In the genomic region with DNA sequence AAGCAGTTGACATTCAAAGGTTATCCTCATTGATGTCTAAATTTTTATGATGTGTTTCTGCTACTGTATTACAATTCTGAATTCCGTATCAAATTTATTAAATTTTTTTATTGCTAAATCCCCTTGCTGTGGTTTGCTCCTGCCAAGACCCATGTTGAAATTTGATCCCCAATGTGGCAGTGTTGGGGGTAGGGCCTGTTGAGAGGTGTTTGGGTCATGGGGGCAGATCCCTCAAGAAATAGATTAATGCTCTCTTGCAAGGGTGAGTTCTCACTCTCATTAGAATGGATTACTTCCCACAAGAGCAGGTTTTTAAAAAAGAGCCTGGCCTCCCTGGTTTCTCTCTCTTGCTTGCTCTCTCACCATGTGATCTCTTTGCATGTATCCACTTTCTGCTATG, we compare ENCODE assay signal across 2 cellular contexts.
TF ChIP-seq lines count a peak whose summit lies in the region.

No MANE protein-coding gene starts in this region.

TF ChIP-seq in GM23338, 12 proteins besides CTCF, POLR2A, EP300 and RAD21 (continued from another document):
- TF ChIP-seq, protein P1, sequence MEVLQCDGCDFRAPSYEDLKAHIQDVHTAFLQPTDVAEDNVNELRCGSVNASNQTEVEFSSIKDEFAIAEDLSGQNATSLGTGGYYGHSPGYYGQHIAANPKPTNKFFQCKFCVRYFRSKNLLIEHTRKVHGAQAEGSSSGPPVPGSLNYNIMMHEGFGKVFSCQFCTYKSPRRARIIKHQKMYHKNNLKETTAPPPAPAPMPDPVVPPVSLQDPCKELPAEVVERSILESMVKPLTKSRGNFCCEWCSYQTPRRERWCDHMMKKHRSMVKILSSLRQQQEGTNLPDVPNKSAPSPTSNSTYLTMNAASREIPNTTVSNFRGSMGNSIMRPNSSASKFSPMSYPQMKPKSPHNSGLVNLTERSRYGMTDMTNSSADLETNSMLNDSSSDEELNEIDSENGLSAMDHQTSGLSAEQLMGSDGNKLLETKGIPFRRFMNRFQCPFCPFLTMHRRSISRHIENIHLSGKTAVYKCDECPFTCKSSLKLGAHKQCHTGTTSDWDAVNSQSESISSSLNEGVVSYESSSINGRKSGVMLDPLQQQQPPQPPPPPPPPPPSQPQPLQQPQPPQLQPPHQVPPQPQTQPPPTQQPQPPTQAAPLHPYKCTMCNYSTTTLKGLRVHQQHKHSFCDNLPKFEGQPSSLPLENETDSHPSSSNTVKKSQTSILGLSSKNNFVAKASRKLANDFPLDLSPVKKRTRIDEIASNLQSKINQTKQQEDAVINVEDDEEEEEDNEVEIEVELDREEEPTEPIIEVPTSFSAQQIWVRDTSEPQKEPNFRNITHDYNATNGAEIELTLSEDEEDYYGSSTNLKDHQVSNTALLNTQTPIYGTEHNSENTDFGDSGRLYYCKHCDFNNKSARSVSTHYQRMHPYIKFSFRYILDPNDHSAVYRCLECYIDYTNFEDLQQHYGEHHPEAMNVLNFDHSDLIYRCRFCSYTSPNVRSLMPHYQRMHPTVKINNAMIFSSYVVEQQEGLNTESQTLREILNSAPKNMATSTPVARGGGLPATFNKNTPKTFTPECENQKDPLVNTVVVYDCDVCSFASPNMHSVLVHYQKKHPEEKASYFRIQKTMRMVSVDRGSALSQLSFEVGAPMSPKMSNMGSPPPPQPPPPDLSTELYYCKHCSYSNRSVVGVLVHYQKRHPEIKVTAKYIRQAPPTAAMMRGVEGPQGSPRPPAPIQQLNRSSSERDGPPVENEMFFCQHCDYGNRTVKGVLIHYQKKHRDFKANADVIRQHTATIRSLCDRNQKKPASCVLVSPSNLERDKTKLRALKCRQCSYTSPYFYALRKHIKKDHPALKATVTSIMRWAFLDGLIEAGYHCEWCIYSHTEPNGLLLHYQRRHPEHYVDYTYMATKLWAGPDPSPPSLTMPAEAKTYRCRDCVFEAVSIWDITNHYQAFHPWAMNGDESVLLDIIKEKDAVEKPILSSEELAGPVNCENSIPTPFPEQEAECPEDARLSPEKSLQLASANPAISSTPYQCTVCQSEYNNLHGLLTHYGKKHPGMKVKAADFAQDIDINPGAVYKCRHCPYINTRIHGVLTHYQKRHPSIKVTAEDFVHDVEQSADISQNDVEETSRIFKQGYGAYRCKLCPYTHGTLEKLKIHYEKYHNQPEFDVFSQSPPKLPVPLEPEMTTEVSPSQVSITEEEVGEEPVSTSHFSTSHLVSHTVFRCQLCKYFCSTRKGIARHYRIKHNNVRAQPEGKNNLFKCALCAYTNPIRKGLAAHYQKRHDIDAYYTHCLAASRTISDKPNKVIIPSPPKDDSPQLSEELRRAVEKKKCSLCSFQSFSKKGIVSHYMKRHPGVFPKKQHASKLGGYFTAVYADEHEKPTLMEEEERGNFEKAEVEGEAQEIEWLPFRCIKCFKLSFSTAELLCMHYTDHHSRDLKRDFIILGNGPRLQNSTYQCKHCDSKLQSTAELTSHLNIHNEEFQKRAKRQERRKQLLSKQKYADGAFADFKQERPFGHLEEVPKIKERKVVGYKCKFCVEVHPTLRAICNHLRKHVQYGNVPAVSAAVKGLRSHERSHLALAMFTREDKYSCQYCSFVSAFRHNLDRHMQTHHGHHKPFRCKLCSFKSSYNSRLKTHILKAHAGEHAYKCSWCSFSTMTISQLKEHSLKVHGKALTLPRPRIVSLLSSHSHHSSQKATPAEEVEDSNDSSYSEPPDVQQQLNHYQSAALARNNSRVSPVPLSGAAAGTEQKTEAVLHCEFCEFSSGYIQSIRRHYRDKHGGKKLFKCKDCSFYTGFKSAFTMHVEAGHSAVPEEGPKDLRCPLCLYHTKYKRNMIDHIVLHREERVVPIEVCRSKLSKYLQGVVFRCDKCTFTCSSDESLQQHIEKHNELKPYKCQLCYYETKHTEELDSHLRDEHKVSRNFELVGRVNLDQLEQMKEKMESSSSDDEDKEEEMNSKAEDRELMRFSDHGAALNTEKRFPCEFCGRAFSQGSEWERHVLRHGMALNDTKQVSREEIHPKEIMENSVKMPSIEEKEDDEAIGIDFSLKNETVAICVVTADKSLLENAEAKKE (CRISPR knock-in tag; IDR thresholded peaks at IDR 0.05), result no peak
- TF ChIP-seq, protein P2, sequence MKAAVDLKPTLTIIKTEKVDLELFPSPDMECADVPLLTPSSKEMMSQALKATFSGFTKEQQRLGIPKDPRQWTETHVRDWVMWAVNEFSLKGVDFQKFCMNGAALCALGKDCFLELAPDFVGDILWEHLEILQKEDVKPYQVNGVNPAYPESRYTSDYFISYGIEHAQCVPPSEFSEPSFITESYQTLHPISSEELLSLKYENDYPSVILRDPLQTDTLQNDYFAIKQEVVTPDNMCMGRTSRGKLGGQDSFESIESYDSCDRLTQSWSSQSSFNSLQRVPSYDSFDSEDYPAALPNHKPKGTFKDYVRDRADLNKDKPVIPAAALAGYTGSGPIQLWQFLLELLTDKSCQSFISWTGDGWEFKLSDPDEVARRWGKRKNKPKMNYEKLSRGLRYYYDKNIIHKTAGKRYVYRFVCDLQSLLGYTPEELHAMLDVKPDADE (IDR thresholded peaks at IDR 0.05), result no peak
- TF ChIP-seq ZNF331 (CRISPR knock-in tag; IDR thresholded peaks at IDR 0.05; ENCODE audit: low read depth), result no peak
- TF ChIP-seq JUNB (IDR thresholded peaks at IDR 0.05; ENCODE audit: unreplicated experiment), result no peak
- no peak for TF ChIP-seq EZH2 (IDR thresholded peaks at IDR 0.05; ENCODE audit: low read depth, unreplicated experiment)
TF ChIP-seq in GM23338: peak in this region for 0.

TF ChIP-seq in WTC11, 78 proteins besides CTCF, POLR2A, EP300 and RAD21 (continued from another document):
- TF ChIP-seq ESRRA (CRISPR knock-in tag; IDR thresholded peaks at IDR 0.05; ENCODE audit: borderline replicate concordance) (no peak), EMX1 (CRISPR knock-in tag; IDR thresholded peaks at IDR 0.05) (no peak), RELA (CRISPR knock-in tag; IDR thresholded peaks at IDR 0.05; ENCODE audit: borderline replicate concordance) (no peak), ELF4 (CRISPR knock-in tag; IDR thresholded peaks at IDR 0.05; ENCODE audit: low read depth) (no peak), FOXK1 (CRISPR knock-in tag; IDR thresholded peaks at IDR 0.05) (no peak), OVOL2 (CRISPR knock-in tag; IDR thresholded peaks at IDR 0.05; ENCODE audit: borderline replicate concordance) (no peak), IRF2 (CRISPR knock-in tag; IDR thresholded peaks at IDR 0.05; ENCODE audit: borderline replicate concordance, low read depth) (no peak), ZNF232 (CRISPR knock-in tag; IDR thresholded peaks at IDR 0.05) (no peak), CBFB (CRISPR knock-in tag; IDR thresholded peaks at IDR 0.05; ENCODE audit: low read depth) (no peak), JUN (CRISPR knock-in tag; IDR thresholded peaks at IDR 0.05) (no peak), NFE2L1 (CRISPR knock-in tag; IDR thresholded peaks at IDR 0.05) (no peak), HMGA2 (CRISPR knock-in tag; IDR thresholded peaks at IDR 0.05) (no peak)
- TF ChIP-seq, protein P3, sequence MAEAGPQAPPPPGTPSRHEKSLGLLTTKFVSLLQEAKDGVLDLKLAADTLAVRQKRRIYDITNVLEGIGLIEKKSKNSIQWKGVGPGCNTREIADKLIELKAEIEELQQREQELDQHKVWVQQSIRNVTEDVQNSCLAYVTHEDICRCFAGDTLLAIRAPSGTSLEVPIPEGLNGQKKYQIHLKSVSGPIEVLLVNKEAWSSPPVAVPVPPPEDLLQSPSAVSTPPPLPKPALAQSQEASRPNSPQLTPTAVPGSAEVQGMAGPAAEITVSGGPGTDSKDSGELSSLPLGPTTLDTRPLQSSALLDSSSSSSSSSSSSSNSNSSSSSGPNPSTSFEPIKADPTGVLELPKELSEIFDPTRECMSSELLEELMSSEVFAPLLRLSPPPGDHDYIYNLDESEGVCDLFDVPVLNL (CRISPR knock-in tag; IDR thresholded peaks at IDR 0.05; ENCODE audit: borderline replicate concordance, low read depth), result no peak
- TF ChIP-seq, protein P4, sequence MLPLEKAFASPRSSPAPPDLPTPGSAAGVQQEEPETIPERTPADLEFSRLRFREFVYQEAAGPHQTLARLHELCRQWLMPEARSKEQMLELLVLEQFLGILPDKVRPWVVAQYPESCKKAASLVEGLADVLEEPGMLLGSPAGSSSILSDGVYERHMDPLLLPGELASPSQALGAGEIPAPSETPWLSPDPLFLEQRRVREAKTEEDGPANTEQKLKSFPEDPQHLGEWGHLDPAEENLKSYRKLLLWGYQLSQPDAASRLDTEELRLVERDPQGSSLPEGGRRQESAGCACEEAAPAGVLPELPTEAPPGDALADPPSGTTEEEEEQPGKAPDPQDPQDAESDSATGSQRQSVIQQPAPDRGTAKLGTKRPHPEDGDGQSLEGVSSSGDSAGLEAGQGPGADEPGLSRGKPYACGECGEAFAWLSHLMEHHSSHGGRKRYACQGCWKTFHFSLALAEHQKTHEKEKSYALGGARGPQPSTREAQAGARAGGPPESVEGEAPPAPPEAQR (CRISPR knock-in tag; IDR thresholded peaks at IDR 0.05), result no peak
- TF ChIP-seq, protein P5, sequence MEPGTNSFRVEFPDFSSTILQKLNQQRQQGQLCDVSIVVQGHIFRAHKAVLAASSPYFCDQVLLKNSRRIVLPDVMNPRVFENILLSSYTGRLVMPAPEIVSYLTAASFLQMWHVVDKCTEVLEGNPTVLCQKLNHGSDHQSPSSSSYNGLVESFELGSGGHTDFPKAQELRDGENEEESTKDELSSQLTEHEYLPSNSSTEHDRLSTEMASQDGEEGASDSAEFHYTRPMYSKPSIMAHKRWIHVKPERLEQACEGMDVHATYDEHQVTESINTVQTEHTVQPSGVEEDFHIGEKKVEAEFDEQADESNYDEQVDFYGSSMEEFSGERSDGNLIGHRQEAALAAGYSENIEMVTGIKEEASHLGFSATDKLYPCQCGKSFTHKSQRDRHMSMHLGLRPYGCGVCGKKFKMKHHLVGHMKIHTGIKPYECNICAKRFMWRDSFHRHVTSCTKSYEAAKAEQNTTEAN (CRISPR knock-in tag; IDR thresholded peaks at IDR 0.05), result no peak
- TF ChIP-seq, protein P6, sequence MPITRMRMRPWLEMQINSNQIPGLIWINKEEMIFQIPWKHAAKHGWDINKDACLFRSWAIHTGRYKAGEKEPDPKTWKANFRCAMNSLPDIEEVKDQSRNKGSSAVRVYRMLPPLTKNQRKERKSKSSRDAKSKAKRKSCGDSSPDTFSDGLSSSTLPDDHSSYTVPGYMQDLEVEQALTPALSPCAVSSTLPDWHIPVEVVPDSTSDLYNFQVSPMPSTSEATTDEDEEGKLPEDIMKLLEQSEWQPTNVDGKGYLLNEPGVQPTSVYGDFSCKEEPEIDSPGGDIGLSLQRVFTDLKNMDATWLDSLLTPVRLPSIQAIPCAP (CRISPR knock-in tag; IDR thresholded peaks at IDR 0.05), result no peak
